ENCODE assay signal across 19 cellular contexts in the genomic region with DNA sequence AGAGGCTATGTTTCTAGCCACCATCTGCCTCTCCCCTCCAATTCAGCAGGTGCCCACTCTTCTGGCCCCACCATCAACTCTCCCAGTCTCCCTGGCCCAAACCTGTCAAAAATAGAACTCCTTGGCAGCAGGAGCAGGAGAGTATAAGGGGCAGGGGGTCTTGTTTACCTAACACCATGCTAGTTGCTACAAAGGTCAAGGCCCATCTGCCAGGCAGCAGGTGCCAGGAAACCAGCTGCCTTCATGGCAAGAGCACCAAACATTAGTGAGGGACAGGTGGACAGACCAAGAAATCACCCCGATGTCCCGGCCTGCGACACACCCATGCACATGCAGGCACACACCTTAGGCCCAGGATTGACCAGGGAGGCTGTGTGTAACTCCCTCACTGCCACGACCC.
"Had no signal": no experiment of that assay in that cellular context is flagged by ENCODE, and none has a peak within 500 bp of the region (broad histone marks: within the 10 kb centered on the region; RNA-seq: fewer than 3 reads in every experiment).

No MANE protein-coding gene starts in this region.

- ATAC-seq: activated naive CD4-positive, alpha-beta T cell treated with anti-CD3 and anti-CD28 coated beads, Interleukin-2, amount 50 U/mL, for 72 hours; activated T-helper 17 cell treated with anti-CD3 and anti-CD28 coated beads, Interleukin-2, amount 50 U/mL, for 72 hours; foreskin keratinocyte; left lung; naive thymus-derived CD8-positive, alpha-beta T cell; stimulated activated naive CD8-positive, alpha-beta T cell treated with anti-CD3 and anti-CD28 coated beads, Interleukin-15, Interleukin-2, amounts not matched to agents 100 U/mL and 50 U/mL, for 24 hours had no signal

- H3K27me3 ChIP-seq: foreskin keratinocyte, left lung, neural progenitor cell, upper lobe of left lung had no signal

- H3K9me3 Mint-ChIP-seq: activated T-cell treated with anti-CD3 and anti-CD28 coated beads, Interleukin-2, amount 50 U/mL, for 24 hours; brain; neural progenitor cell; T-helper 2 cell treated with Interferon-gamma antibody and Interleukin-4, amounts not matched to agents 5 μg/mL and 100 μg/mL, for 36 hours had no signal

- H3K9me3 ChIP-seq: left lung, upper lobe of left lung had no signal

- H3K27me3 Mint-ChIP-seq: activated T-cell treated with anti-CD3 and anti-CD28 coated beads, Interleukin-2, amount 50 U/mL, for 24 hours had no signal

- H2AFZ ChIP-seq: neural progenitor cell had no signal

- H3K36me3 ChIP-seq: left lung, neural progenitor cell, upper lobe of left lung had no signal

- H3K27ac ChIP-seq: foreskin keratinocyte, left lung, neural progenitor cell, upper lobe of left lung had no signal

- H3K4me1 ChIP-seq: foreskin keratinocyte, left lung, neural progenitor cell, upper lobe of left lung had no signal

- H3K4me3 Mint-ChIP-seq: activated T-cell treated with anti-CD3 and anti-CD28 coated beads, Interleukin-2, amount 50 U/mL, for 24 hours; activated T-helper 17 cell treated with anti-CD3 and anti-CD28 coated beads, Interleukin-2, amount 50 U/mL, for 72 hours; naive thymus-derived CD8-positive, alpha-beta T cell; neural progenitor cell; T-helper 2 cell treated with Interferon-gamma antibody and Interleukin-4, amounts not matched to agents 5 μg/mL and 100 μg/mL, for 36 hours had no signal

- H3K4me1 Mint-ChIP-seq: activated T-helper 17 cell treated with anti-CD3 and anti-CD28 coated beads, Interleukin-2, amount 50 U/mL, for 72 hours; naive thymus-derived CD8-positive, alpha-beta T cell had no signal

- H3K4me2 ChIP-seq: neural progenitor cell had no signal

- H3K4me3 ChIP-seq: left lung, lung, neural progenitor cell, upper lobe of left lung had no signal

- H3K9ac ChIP-seq: neural progenitor cell had no signal

- DNase-seq: activated CD4-positive, alpha-beta T cell treated with anti-CD3 and anti-CD28 coated beads for 1 hour; activated CD4-positive, alpha-beta T cell treated with anti-CD3 and anti-CD28 coated beads, Interleukin-2, amount 50 U/mL, for 1 hour; activated T-cell treated with anti-CD3 and anti-CD28 coated beads, Interleukin-2, amount 50 U/mL, for 24 hours; aorta; dermis blood vessel endothelial cell; effector CD8-positive, alpha-beta T cell; foreskin keratinocyte; kidney glomerular epithelial cell; left lung; naive thymus-derived CD8-positive, alpha-beta T cell; stimulated activated CD4-positive, alpha-beta T cell treated with anti-CD3 and anti-CD28 coated beads, Interleukin-4, amount 100 ng/mL, for 4 hours; stimulated activated naive CD8-positive, alpha-beta T cell treated with anti-CD3 and anti-CD28 coated beads, Interleukin-15, Interleukin-2, amounts not matched to agents 100 U/mL and 50 U/mL, for 24 hours had no signal

- H3K36me3 Mint-ChIP-seq: brain; naive thymus-derived CD8-positive, alpha-beta T cell; neural progenitor cell had no signal

- H3K27ac Mint-ChIP-seq: activated naive CD4-positive, alpha-beta T cell treated with anti-CD3 and anti-CD28 coated beads, Interleukin-2, amount 50 U/mL, for 72 hours; activated T-cell treated with anti-CD3 and anti-CD28 coated beads, Interleukin-2, amount 50 U/mL, for 24 hours; activated T-helper 17 cell treated with anti-CD3 and anti-CD28 coated beads, Interleukin-2, amount 50 U/mL, for 72 hours; naive thymus-derived CD8-positive, alpha-beta T cell; neural progenitor cell; T-helper 2 cell treated with Interferon-gamma antibody and Interleukin-4, amounts not matched to agents 5 μg/mL and 100 μg/mL, for 36 hours had no signal
